ENCODE assay signal across 22 cellular contexts in the genomic region with DNA sequence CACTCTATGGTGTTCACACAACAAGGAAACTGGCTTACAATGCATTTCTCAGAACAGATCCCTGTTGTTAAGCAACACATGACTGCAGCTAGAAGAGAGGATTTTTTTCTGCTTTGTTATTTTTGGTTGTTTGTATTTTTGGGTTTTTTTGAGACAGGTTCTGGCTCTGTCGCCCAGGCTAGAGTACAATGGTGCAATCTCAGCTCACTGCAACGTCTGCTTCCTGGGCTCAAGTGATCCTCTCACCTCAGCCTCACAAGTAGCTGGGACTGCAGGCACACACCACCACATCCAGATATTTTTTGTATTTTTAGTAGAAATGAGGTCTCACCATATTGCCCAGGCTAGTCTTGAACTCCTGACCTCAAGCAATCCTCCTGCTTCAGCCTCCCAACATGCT.
"Had no signal": no experiment of that assay in that cellular context is flagged by ENCODE, and none has a peak within 500 bp of the region (broad histone marks: within the 10 kb centered on the region; RNA-seq: fewer than 3 reads in every experiment).

No MANE protein-coding gene starts in this region.

- H3K9me3 ChIP-seq: colonic mucosa, esophagus squamous epithelium, gastrocnemius medialis, left lung, lower lobe of right lung, mucosa of descending colon had no signal

- H3K36me3 ChIP-seq: colonic mucosa, esophagus squamous epithelium, gastrocnemius medialis, heart right ventricle, left lung, lower lobe of right lung had no signal

- DNase-seq: colonic mucosa; cortex of kidney; effector CD8-positive, alpha-beta T cell; effector memory CD8-positive, alpha-beta T cell; endodermal cell; erythroblast; esophagus squamous epithelium; foreskin fibroblast; foreskin melanocyte; gastrocnemius medialis; glutamatergic neuron; head of caudate nucleus; heart right ventricle; hippocampal formation; left cardiac atrium; left lung; left ventricle myocardium superior; lower lobe of right lung; mesenchymal stem cell; mucosa of descending colon; naive B cell had no signal

- ATAC-seq: effector memory CD8-positive, alpha-beta T cell; esophagus mucosa; gastrocnemius medialis; heart right ventricle; left cardiac atrium; left lung; left ventricle myocardium superior; lower lobe of right lung; mucosa of descending colon had no signal

- H3K27me3 ChIP-seq: colonic mucosa, esophagus squamous epithelium, gastrocnemius medialis had no signal

- H3K27ac ChIP-seq: colonic mucosa, esophagus squamous epithelium, gastrocnemius medialis, heart right ventricle, lower lobe of right lung had no signal

- H3K4me3 ChIP-seq: colonic mucosa, esophagus squamous epithelium, gastrocnemius medialis, heart right ventricle, left lung, lower lobe of right lung, mucosa of descending colon had no signal

- H3K4me1 ChIP-seq: colonic mucosa, esophagus squamous epithelium, gastrocnemius medialis, heart right ventricle, left lung, lower lobe of right lung had no signal
